In the genomic region with DNA sequence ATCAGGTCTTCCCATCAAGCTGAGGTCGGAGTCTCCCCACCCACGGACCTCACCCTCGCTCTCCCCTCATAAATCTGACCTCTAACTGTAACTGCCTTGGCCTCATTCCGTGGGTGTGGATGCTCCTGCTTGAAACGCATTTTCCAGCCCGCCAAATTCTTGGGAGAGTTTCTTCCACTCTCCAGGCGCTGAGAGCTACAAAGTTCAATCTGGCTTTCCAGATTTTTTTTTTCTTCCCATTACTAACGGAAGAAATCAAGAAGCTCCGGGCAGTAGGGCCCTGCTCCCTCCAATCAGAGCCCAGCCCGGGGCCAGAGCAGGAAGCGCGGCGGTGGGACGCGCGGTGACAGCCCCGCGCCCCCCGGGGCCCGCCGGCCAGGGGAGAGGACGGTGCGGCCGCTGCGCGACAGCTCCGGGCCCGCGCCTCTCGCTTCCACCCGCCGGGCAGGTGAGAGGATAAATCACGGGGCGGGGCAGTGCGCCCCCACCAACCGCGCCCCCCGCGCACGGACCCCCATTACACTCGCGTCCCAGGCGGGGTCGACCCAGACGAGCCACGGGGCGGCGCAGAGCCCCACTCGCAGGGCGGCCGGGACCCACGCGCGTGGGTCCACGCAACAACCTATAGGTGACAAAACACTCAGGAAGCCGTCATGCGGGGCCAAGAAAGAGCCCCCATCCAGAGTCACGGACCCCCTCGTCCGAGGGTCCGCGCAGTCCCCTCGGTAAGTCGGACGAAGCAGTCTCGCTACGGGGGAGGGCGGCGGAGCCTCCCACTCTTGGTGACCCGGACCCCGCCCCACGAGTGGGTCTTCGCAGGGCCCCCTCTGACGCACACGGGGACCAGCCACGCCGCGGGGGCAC, we compare ENCODE assay signal across 1 cellular context.
TF ChIP-seq lines count a peak whose summit lies in the region.

No MANE protein-coding gene starts in this region.

TF ChIP-seq in H1, 55 proteins besides CTCF, POLR2A, EP300 and RAD21 (continued from another document):
- TF ChIP-seq, protein P1, sequence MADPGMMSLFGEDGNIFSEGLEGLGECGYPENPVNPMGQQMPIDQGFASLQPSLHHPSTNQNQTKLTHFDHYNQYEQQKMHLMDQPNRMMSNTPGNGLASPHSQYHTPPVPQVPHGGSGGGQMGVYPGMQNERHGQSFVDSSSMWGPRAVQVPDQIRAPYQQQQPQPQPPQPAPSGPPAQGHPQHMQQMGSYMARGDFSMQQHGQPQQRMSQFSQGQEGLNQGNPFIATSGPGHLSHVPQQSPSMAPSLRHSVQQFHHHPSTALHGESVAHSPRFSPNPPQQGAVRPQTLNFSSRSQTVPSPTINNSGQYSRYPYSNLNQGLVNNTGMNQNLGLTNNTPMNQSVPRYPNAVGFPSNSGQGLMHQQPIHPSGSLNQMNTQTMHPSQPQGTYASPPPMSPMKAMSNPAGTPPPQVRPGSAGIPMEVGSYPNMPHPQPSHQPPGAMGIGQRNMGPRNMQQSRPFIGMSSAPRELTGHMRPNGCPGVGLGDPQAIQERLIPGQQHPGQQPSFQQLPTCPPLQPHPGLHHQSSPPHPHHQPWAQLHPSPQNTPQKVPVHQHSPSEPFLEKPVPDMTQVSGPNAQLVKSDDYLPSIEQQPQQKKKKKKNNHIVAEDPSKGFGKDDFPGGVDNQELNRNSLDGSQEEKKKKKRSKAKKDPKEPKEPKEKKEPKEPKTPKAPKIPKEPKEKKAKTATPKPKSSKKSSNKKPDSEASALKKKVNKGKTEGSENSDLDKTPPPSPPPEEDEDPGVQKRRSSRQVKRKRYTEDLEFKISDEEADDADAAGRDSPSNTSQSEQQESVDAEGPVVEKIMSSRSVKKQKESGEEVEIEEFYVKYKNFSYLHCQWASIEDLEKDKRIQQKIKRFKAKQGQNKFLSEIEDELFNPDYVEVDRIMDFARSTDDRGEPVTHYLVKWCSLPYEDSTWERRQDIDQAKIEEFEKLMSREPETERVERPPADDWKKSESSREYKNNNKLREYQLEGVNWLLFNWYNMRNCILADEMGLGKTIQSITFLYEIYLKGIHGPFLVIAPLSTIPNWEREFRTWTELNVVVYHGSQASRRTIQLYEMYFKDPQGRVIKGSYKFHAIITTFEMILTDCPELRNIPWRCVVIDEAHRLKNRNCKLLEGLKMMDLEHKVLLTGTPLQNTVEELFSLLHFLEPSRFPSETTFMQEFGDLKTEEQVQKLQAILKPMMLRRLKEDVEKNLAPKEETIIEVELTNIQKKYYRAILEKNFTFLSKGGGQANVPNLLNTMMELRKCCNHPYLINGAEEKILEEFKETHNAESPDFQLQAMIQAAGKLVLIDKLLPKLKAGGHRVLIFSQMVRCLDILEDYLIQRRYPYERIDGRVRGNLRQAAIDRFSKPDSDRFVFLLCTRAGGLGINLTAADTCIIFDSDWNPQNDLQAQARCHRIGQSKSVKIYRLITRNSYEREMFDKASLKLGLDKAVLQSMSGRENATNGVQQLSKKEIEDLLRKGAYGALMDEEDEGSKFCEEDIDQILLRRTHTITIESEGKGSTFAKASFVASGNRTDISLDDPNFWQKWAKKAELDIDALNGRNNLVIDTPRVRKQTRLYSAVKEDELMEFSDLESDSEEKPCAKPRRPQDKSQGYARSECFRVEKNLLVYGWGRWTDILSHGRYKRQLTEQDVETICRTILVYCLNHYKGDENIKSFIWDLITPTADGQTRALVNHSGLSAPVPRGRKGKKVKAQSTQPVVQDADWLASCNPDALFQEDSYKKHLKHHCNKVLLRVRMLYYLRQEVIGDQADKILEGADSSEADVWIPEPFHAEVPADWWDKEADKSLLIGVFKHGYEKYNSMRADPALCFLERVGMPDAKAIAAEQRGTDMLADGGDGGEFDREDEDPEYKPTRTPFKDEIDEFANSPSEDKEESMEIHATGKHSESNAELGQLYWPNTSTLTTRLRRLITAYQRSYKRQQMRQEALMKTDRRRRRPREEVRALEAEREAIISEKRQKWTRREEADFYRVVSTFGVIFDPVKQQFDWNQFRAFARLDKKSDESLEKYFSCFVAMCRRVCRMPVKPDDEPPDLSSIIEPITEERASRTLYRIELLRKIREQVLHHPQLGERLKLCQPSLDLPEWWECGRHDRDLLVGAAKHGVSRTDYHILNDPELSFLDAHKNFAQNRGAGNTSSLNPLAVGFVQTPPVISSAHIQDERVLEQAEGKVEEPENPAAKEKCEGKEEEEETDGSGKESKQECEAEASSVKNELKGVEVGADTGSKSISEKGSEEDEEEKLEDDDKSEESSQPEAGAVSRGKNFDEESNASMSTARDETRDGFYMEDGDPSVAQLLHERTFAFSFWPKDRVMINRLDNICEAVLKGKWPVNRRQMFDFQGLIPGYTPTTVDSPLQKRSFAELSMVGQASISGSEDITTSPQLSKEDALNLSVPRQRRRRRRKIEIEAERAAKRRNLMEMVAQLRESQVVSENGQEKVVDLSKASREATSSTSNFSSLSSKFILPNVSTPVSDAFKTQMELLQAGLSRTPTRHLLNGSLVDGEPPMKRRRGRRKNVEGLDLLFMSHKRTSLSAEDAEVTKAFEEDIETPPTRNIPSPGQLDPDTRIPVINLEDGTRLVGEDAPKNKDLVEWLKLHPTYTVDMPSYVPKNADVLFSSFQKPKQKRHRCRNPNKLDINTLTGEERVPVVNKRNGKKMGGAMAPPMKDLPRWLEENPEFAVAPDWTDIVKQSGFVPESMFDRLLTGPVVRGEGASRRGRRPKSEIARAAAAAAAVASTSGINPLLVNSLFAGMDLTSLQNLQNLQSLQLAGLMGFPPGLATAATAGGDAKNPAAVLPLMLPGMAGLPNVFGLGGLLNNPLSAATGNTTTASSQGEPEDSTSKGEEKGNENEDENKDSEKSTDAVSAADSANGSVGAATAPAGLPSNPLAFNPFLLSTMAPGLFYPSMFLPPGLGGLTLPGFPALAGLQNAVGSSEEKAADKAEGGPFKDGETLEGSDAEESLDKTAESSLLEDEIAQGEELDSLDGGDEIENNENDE (IDR thresholded peaks at IDR 0.05; ENCODE audit: insufficient replicate concordance, low read length): no peak
- TF ChIP-seq SIRT6 (IDR thresholded peaks at IDR 0.05; ENCODE audit: low read length) (no peak), JUND (IDR thresholded peaks at IDR 0.05; ENCODE audit: low read length) (no peak), ZNF274 (IDR thresholded peaks at IDR 0.05; ENCODE audit: borderline replicate concordance, extremely low read depth, low read length) (no peak), JUN (IDR thresholded peaks at IDR 0.05; ENCODE audit: low read depth, low read length) (no peak), PHF8 (conservative IDR thresholded peaks at IDR 0.05; ENCODE audit: low read depth, low read length) (peak; percentile 7; the same call in 1 of the 2 replicates), ASH2L (IDR thresholded peaks at IDR 0.05; ENCODE audit: low read length) (peak; percentile 42), EGR1 (IDR thresholded peaks at IDR 0.05; ENCODE audit: borderline replicate concordance, low read depth, low read length) (no peak), RBBP5 (IDR thresholded peaks at IDR 0.05; ENCODE audit: borderline replicate concordance, low read depth, low read length) (no peak), BRCA1 (IDR thresholded peaks at IDR 0.05; ENCODE audit: low read depth, low read length) (no peak), RNF2 (IDR thresholded peaks at IDR 0.05; ENCODE audit: borderline replicate concordance, low read depth, low read length, missing control alignments, poor library complexity, severe bottlenecking) (no peak), KDM5A (IDR thresholded peaks at IDR 0.05; ENCODE audit: low read length) (no peak), SRF (IDR thresholded peaks at IDR 0.05; ENCODE audit: low read depth, low read length) (no peak), TBP (IDR thresholded peaks at IDR 0.05; ENCODE audit: low read depth, low read length) (no peak), FOSL1 (IDR thresholded peaks at IDR 0.05; ENCODE audit: insufficient read depth, low read depth, low read length) (no peak), TAF1 (IDR thresholded peaks at IDR 0.05; ENCODE audit: low read depth, low read length) (no peak), SAP30 (IDR thresholded peaks at IDR 0.05; ENCODE audit: insufficient read depth, insufficient replicate concordance, low read length) (no peak), BACH1 (IDR thresholded peaks at IDR 0.05; ENCODE audit: low read length) (peak; percentile 54; the same call in 1 of the 2 replicates), SIN3A (conservative IDR thresholded peaks at IDR 0.05 in 1 of 2, IDR thresholded peaks at IDR 0.05 in 1 of 2; ENCODE audit: low read depth in 1 of 2, low read length in 2 of 2) (no peak), TEAD4 (IDR thresholded peaks at IDR 0.05; ENCODE audit: low read depth, low read length) (no peak), SUZ12 (IDR thresholded peaks at IDR 0.05; ENCODE audit: low read length) (no peak), HDAC2 (IDR thresholded peaks at IDR 0.05; ENCODE audit: borderline replicate concordance in 1 of 2, low read depth in 2 of 2, low read length in 2 of 2) (peak in 1 of 2 experiments; percentile 77; a peak in 2 of 4 replicates), POU5F1 (IDR thresholded peaks at IDR 0.05; ENCODE audit: low read depth, low read length) (no peak), RXRA (IDR thresholded peaks at IDR 0.05; ENCODE audit: insufficient read depth, low read depth, low read length) (no peak)
- TF ChIP-seq, protein P2, sequence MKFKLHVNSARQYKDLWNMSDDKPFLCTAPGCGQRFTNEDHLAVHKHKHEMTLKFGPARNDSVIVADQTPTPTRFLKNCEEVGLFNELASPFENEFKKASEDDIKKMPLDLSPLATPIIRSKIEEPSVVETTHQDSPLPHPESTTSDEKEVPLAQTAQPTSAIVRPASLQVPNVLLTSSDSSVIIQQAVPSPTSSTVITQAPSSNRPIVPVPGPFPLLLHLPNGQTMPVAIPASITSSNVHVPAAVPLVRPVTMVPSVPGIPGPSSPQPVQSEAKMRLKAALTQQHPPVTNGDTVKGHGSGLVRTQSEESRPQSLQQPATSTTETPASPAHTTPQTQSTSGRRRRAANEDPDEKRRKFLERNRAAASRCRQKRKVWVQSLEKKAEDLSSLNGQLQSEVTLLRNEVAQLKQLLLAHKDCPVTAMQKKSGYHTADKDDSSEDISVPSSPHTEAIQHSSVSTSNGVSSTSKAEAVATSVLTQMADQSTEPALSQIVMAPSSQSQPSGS (IDR thresholded peaks at IDR 0.05; ENCODE audit: low read length): no peak
- TF ChIP-seq, protein P3, sequence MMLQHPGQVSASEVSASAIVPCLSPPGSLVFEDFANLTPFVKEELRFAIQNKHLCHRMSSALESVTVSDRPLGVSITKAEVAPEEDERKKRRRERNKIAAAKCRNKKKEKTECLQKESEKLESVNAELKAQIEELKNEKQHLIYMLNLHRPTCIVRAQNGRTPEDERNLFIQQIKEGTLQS (IDR thresholded peaks at IDR 0.05; ENCODE audit: insufficient read depth, low read depth, low read length): no peak
